8 cellular contexts compared by ENCODE assay signal in the genomic region with DNA sequence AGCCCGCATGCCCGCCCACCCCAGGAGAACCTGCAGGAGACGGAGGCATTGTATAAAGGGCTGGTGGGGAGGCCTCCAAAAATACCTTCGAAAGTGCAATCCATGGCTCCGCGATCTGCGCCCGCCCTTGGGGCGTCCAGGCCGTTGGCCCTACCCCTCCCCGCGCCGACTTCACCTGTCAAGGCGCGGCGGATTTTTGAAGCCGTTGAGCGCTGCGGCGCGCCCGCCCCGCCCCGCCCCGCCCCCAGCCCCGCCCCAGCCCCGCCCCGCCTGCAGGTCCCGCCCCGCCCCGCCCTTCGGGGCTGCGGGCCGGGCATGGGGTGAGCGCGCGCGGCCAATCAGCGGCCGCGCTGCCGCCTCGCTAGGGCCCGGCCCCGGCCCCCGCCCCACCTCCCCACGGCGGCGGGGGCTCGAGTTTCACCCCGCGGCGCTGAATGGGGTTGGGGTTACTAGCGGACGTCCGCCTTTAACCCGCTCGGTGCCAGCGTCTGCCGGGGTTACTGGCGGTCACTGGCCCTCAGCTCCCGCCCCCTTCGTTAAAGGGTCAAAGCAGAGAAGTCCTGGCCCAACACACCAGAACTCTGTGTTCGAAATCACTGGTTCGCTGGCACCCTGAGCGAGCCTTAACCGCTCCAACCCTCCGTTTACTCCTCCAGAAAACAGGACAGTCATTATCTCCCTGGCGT.
A peak's percentile ranks its signal among the peaks of the same experiment; 100 is the strongest.
DNase-seq lines count a peak whose midpoint lies in the region; ATAC-seq lines count a peak whose summit lies in the region.

No MANE protein-coding gene starts in this region.

- H3K4me3 Mint-ChIP-seq in central memory CD8-positive, alpha-beta T cell, result peak overlapping the region; percentile 71

- ATAC-seq in GM18861 (IDR thresholded peaks at IDR 0.05; ENCODE audit: unreplicated experiment), result peak; percentile 50
- ATAC-seq in HG03066 (IDR thresholded peaks at IDR 0.05; ENCODE audit: low read depth, unreplicated experiment), result peak; percentile 57
- ATAC-seq in central memory CD8-positive, alpha-beta T cell (replicated peaks; ENCODE audit: extremely low read depth, poor library complexity, severe bottlenecking), result peak; percentile 89

- peak overlapping the region; percentile 91 for H3K27ac Mint-ChIP-seq in central memory CD8-positive, alpha-beta T cell (ENCODE audit: low read depth)

- H3K9me3 Mint-ChIP-seq in central memory CD8-positive, alpha-beta T cell, result no peaks in the 10 kb centered on the region

- peaks cover 28% of the 10 kb centered on the region for H3K36me3 Mint-ChIP-seq in central memory CD8-positive, alpha-beta T cell (ENCODE audit: insufficient read depth)

- H3K4me1 Mint-ChIP-seq in central memory CD8-positive, alpha-beta T cell, result peaks cover 64% of the 10 kb centered on the region

- DNase-seq in AG08395 (ENCODE audit: low spot score) (peak; percentile 98), NCI-H2227 treated with DMSO at 0.1 percent for 48 hours (lab: John Stamatoyannopoulos, UW) (peak; percentile 45), kidney tubule cell (ENCODE audit: low spot score) (peak; percentile 83)
- peak; percentile 57 for DNase-seq in activated CD4-positive, CD25-positive, alpha-beta regulatory T cell treated with anti-CD3 and anti-CD28 coated beads, Interleukin-2, amount 50 U/mL, for 16 hours (ENCODE audit: low read depth, low spot score)
- DNase-seq in central memory CD8-positive, alpha-beta T cell (ENCODE audit: low spot score in 2 of 2), result peak; percentile 63 to 81
- peak; percentile 39 to 48 for DNase-seq in stimulated activated CD4-positive, alpha-beta T cell treated with anti-CD3 and anti-CD28 coated beads, Interleukin-1b, Interleukin-23, amount 100 ng/mL, for 1 hour (ENCODE audit: low read depth in 2 of 2)

- H3K27me3 Mint-ChIP-seq in central memory CD8-positive, alpha-beta T cell, result no peaks in the 10 kb centered on the region

Comparison
In these comparisons a context has a peak if more than half of its experiments do, and no peak if none do; other contexts are left out.
1. Peak in every context shown above with its lines: DNase-seq and ATAC-seq.
2. DNase-seq: peak in every context shown above with its lines; median percentile 98 in AG08395; 83 in kidney tubule cell; 72 in central memory CD8-positive, alpha-beta T cell; 57 in activated CD4-positive, CD25-positive, alpha-beta regulatory T cell treated with anti-CD3 and anti-CD28 coated beads, Interleukin-2, amount 50 U/mL, for 16 hours; 45 in NCI-H2227 treated with DMSO at 0.1 percent for 48 hours; 44 in stimulated activated CD4-positive, alpha-beta T cell treated with anti-CD3 and anti-CD28 coated beads, Interleukin-1b, Interleukin-23, amount 100 ng/mL, for 1 hour.